16 cellular contexts compared by ENCODE assay signal in the genomic region with DNA sequence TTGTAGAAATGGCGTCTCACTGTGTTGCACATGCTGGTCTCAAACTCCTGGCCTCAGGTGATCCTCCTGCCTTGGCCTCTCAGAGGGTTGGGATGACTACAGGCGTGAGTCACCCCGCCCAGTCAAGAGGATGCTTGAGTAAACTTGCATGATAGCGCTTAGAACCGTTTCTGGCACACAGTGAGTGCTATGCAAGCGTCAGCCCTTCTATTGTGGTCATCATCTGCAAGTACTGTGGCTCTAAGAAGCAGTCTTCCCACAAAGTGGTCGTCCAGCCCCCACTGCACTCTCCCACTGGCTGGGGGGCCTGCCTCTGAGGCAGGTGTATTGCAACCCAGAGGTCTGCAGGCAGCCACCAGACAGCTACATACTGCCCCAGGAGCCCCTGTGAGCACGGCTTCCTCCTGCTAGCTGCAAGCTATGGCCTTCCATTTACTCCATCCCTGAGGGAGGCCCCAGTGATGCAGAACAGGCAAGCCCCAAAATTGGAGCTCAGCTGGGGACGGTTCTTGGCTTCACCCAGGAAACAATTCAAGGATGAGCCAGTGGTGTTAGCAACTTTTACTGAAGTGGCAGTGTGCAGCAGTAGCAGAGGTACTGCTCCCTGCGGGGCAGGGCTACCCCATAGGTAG.
DNase-seq lines count a peak whose midpoint lies in the region; FAIRE-seq and TF ChIP-seq lines count a peak whose summit lies in the region.
"Had no signal": no experiment of that assay in that cellular context is flagged by ENCODE, and none has a peak within 500 bp of the region (broad histone marks: within the 10 kb centered on the region; RNA-seq: fewer than 3 reads in every experiment).

No MANE protein-coding gene starts in this region.

- H2AK5ac ChIP-seq in H1 (ENCODE audit: low read depth, low read length) = peak overlapping the region; percentile 98
- peak overlapping the region; percentile 18 for H2AK5ac ChIP-seq in trophoblast cell (ENCODE audit: low read length)

- peak overlapping the region; percentile 98; the same call in 1 of the 2 replicates for H2BK5ac ChIP-seq in H1 (ENCODE audit: low read depth, low read length)
- no peak overlapping the region for H2BK5ac ChIP-seq in trophoblast cell (ENCODE audit: low read depth, low read length, poor library complexity)

- no peaks in the 10 kb centered on the region for H3K4me1 ChIP-seq in breast epithelium
- H3K4me1 ChIP-seq in H1 (replicated peaks in 1 of 4; ENCODE audit: control insufficient read depth in 3 of 4, insufficient read depth in 4 of 4, low read length in 3 of 4) = peaks cover 3 to 26% (median 15%) of the 10 kb centered on the region in 4 experiments
- peaks cover 14 to 18% of the 10 kb centered on the region in 2 experiments for H3K4me1 ChIP-seq in trophoblast cell (ENCODE audit: control insufficient read depth in 1 of 2, insufficient read depth in 2 of 2, low read length in 2 of 2)
- H3K4me1 ChIP-seq in tibial nerve = no peaks in the 10 kb centered on the region
- H3K4me1 ChIP-seq: lower lobe of right lung, right atrium auricular region, tibial artery had no signal

- TF ChIP-seq CTCF in MCF 10A (IDR thresholded peaks at IDR 0.05; ENCODE audit: unreplicated experiment) = no peak
- TF ChIP-seq CTCF in breast epithelium (IDR thresholded peaks at IDR 0.05) = no peak
- no peak for TF ChIP-seq CTCF in H1 (IDR thresholded peaks at IDR 0.05; ENCODE audit: control extremely low read depth in 1 of 3, insufficient read depth in 1 of 3, low read depth in 1 of 3, low read length in 3 of 3)
- TF ChIP-seq CTCF in tibial nerve (IDR thresholded peaks at IDR 0.05) = no peak

- peak; percentile 39 for DNase-seq in MCF 10A (ENCODE audit: unreplicated experiment)
- no peak for DNase-seq in breast epithelium (ENCODE audit: low spot score in 2 of 2)
- DNase-seq in MV-4-11 (lab: John Stamatoyannopoulos, UW) = peak; percentile 61
- DNase-seq in H1 (ENCODE audit: low read depth in 1 of 2, low spot score in 2 of 2) = no peak
- DNase-seq in trophoblast cell = peak; percentile 91 to 93
- no peak for DNase-seq in NCI-H1694 (lab: John Stamatoyannopoulos, UW)
- DNase-seq in NCI-H1105 treated with DMSO at 0.1 percent for 48 hours (lab: John Stamatoyannopoulos, UW) = no peak
- no peak for DNase-seq in tibial nerve (ENCODE audit: low spot score in 2 of 2)
- DNase-seq: activated naive CD4-positive, alpha-beta T cell; dorsolateral prefrontal cortex; lower lobe of right lung; stimulated activated CD4-positive, alpha-beta T cell treated with anti-CD3 and anti-CD28 coated beads, Interleukin-2, amount 100 ng/mL, for 24 hours; stimulated activated CD8-positive, alpha-beta memory T cell treated with anti-CD3 and anti-CD28 coated beads, Interleukin-4, amount 100 ng/mL, for 48 hours; tibial artery had no signal

- CTCF ChIA-PET in MCF 10A (lab: Yijun Ruan, JAX) (interaction anchor here (0.5 to 0.7 kb wide), 2 partner anchors 18 to 621 kb away, joined by 3 read pairs; no protein-coding TSS in a partner anchor), H1 (lab: Charles Lee; ENCODE audit: partially characterized antibody) (interaction anchor here (0.6 to 6.9 kb wide), 8 partner anchors 14 to 188 kb away, joined by 3 to 75 read pairs (median 3); no protein-coding TSS in a partner anchor)

- peak overlapping the region; percentile 93 for H2BK15ac ChIP-seq in H1 (ENCODE audit: low read length)

- H3K23me2 ChIP-seq in H1 (ENCODE audit: low read depth, low read length) = no peaks in the 10 kb centered on the region

- no peak overlapping the region for H4K5ac ChIP-seq in H1 (ENCODE audit: insufficient read length, low read depth, low read length)

- H3K23ac ChIP-seq in H1 (ENCODE audit: insufficient read length) (no peak overlapping the region), trophoblast cell (ENCODE audit: low read length) (no peak overlapping the region)

- H3K14ac ChIP-seq in H1 (ENCODE audit: insufficient read length) (no peak overlapping the region), trophoblast cell (ENCODE audit: low read length) (peak overlapping the region; percentile 14)

- no peak for TF ChIP-seq POLR2A in breast epithelium (IDR thresholded peaks at IDR 0.05)
- TF ChIP-seq POLR2A in H1 (IDR thresholded peaks at IDR 0.05; ENCODE audit: control extremely low read depth in 1 of 2, low read depth in 2 of 2, low read length in 2 of 2) = no peak
- no peak for TF ChIP-seq POLR2A in tibial nerve (IDR thresholded peaks at IDR 0.05)

- no peaks in the 10 kb centered on the region for H3K9me3 Mint-ChIP-seq in MCF 10A (ENCODE audit: unreplicated experiment)

- H3K79me1 ChIP-seq in H1 (ENCODE audit: low read depth, low read length) = no peaks in the 10 kb centered on the region
- peaks cover 12% of the 10 kb centered on the region for H3K79me1 ChIP-seq in trophoblast cell (ENCODE audit: low read length)

- H3K4me3 ChIP-seq in breast epithelium (no peak overlapping the region), H1 (ENCODE audit: extremely low read depth in 1 of 4, insufficient read depth in 2 of 4, low read depth in 3 of 4, low read length in 4 of 4) (no peak overlapping the region), trophoblast cell (ENCODE audit: low read depth, low read length) (no peak overlapping the region), tibial nerve (no peak overlapping the region)
- H3K4me3 ChIP-seq: dorsolateral prefrontal cortex, lower lobe of right lung, right atrium auricular region, tibial artery had no signal

- POLR2A ChIA-PET in MCF 10A (lab: Yijun Ruan, JAX) (no interaction called here), H1 (lab: Charles Lee; ENCODE audit: partially characterized antibody) (interaction anchor here (1.4 kb wide), 1 partner anchor 9 kb away, joined by 3 read pairs; no protein-coding TSS in a partner anchor)

- no peaks in the 10 kb centered on the region for H3K9me3 ChIP-seq in breast epithelium
- H3K9me3 ChIP-seq in H1 (ENCODE audit: insufficient read depth in 2 of 2, low read depth in 1 of 2, low read length in 1 of 2) = no peaks in the 10 kb centered on the region
- H3K9me3 ChIP-seq in trophoblast cell (ENCODE audit: insufficient read depth, low read depth, low read length) = no peaks in the 10 kb centered on the region
- H3K9me3 ChIP-seq in tibial nerve = no peaks in the 10 kb centered on the region
- H3K9me3 ChIP-seq: right atrium auricular region had no signal

- H3K27ac ChIP-seq in breast epithelium (no peak overlapping the region), H1 (ENCODE audit: low read depth, low read length) (no peak overlapping the region), trophoblast cell (ENCODE audit: low read depth, low read length) (peak overlapping the region; percentile 63), tibial nerve (no peak overlapping the region)
- H3K27ac ChIP-seq: dorsolateral prefrontal cortex, lower lobe of right lung, right atrium auricular region, tibial artery, VCaP had no signal

- no peak overlapping the region for H3K4ac ChIP-seq in H1 (replicated peaks; ENCODE audit: insufficient read length, low read depth, low read length)
- no peak overlapping the region for H3K4ac ChIP-seq in trophoblast cell (ENCODE audit: low read depth, low read length)

- no peak overlapping the region for H4K8ac ChIP-seq in H1 (ENCODE audit: extremely low read depth, insufficient read depth, low read length)
- H4K8ac ChIP-seq in trophoblast cell (ENCODE audit: low read depth, low read length) = peak overlapping the region; percentile 51

- no peaks in the 10 kb centered on the region for H3K79me2 ChIP-seq in H1 (ENCODE audit: control insufficient read depth in 1 of 2, insufficient read depth in 2 of 2, low read length in 2 of 2)
- no peaks in the 10 kb centered on the region for H3K79me2 ChIP-seq in trophoblast cell (ENCODE audit: control insufficient read depth, insufficient read depth, low read length, poor library complexity)

- H3K18ac ChIP-seq in H1 (ENCODE audit: extremely low read depth, low read length) (peak overlapping the region; percentile 20), trophoblast cell (ENCODE audit: low read length) (no peak overlapping the region)

- peak overlapping the region; percentile 98 for H4K91ac ChIP-seq in H1 (replicated peaks; ENCODE audit: insufficient read length, low read length)
- H4K91ac ChIP-seq in trophoblast cell (ENCODE audit: low read depth, low read length) = peak overlapping the region; percentile 43

- no peaks in the 10 kb centered on the region for H3K36me3 Mint-ChIP-seq in MCF 10A (ENCODE audit: insufficient read depth, unreplicated experiment)

- peak overlapping the region; percentile 96 for H2BK120ac ChIP-seq in H1 (replicated peaks; ENCODE audit: low read depth, low read length)
- peak overlapping the region; percentile 21 for H2BK120ac ChIP-seq in trophoblast cell (ENCODE audit: insufficient read depth, low read length, poor library complexity)

- peak overlapping the region; percentile 98 for H2BK12ac ChIP-seq in H1 (ENCODE audit: low read depth, low read length)
- H2BK12ac ChIP-seq in trophoblast cell (ENCODE audit: low read length) = peak overlapping the region; percentile 56

- WGBS in H1 (ENCODE audit: extremely low coverage in 1 of 2, insufficient coverage in 1 of 2, insufficient read length in 1 of 2, insufficient replicate concordance in 2 of 2, low coverage in 1 of 2, low lambda C conversion rate in 2 of 2, missing lambda C conversion rate in 1 of 2), 2 experiments = 82% methylated on average over 10 of the region's 10 CpGs; no CpG with 5 or more reads in 1 of the 2 experiments
- WGBS in trophoblast cell (ENCODE audit: extremely low coverage, insufficient coverage, insufficient read length) = no CpG with 5 or more reads among the region's 10 CpGs
- WGBS in tibial nerve, 2 donors = 75 to 77% methylated on average over 10 of the region's 10 CpGs

- no peak for TF ChIP-seq RAD21 in H1 (IDR thresholded peaks at IDR 0.05 in 1 of 2, conservative IDR thresholded peaks at IDR 0.05 in 1 of 2; ENCODE audit: low read depth in 2 of 2, low read length in 2 of 2)

- peak overlapping the region; percentile 74 for H2BK20ac ChIP-seq in H1 (ENCODE audit: low read length)

- BruUV-seq in MCF 10A (replicated peaks; lab: Mats Ljungman, UMichigan) = no TSS peak

- H3K4me3 Mint-ChIP-seq in MCF 10A (ENCODE audit: unreplicated experiment) = no peak overlapping the region

- H3K56ac ChIP-seq in H1 (replicated peaks; ENCODE audit: insufficient read length, low read depth, low read length) = no peak overlapping the region

- H3K36me3 ChIP-seq in breast epithelium (no peaks in the 10 kb centered on the region), H1 (ENCODE audit: control insufficient read depth in 2 of 4, insufficient read depth in 4 of 4, low read length in 3 of 4) (no peaks in the 10 kb centered on the region), trophoblast cell (ENCODE audit: control insufficient read depth in 1 of 2, insufficient read depth in 2 of 2, low read length in 2 of 2) (no peaks in the 10 kb centered on the region), tibial nerve (no peaks in the 10 kb centered on the region)
- H3K36me3 ChIP-seq: lower lobe of right lung, right atrium auricular region, tibial artery had no signal

- H3K4me1 Mint-ChIP-seq in MCF 10A (ENCODE audit: insufficient read depth, unreplicated experiment) = no peaks in the 10 kb centered on the region

- H2AFZ ChIP-seq in H1 (ENCODE audit: low read length) = no peak overlapping the region
- H2AFZ ChIP-seq in trophoblast cell (ENCODE audit: insufficient read depth, low read length, poor library complexity) = no peak overlapping the region

- TF ChIP-seq EP300 in H1 (IDR thresholded peaks at IDR 0.05; ENCODE audit: borderline replicate concordance in 1 of 2, low read depth in 2 of 2, low read length in 2 of 2) (no peak), tibial nerve (IDR thresholded peaks at IDR 0.05) (no peak)

- intact Hi-C loops in MCF 10A (cut with micrococcal nuclease) = no loop called here
- intact Hi-C loops in breast epithelium (cut with DNase I; ENCODE audit: low total_unique reads) = no loop called here

- H3K27me3 ChIP-seq in breast epithelium (peaks cover 0 to 12% of the 10 kb centered on the region in 2 donors), H1 (replicated peaks in 1 of 4; ENCODE audit: control insufficient read depth in 3 of 4, extremely low read depth in 1 of 4, insufficient read depth in 3 of 4, low read length in 3 of 4) (no peaks in the 10 kb centered on the region; a peak in 1 of 7 replicates), trophoblast cell (ENCODE audit: insufficient read depth, low read length) (no peaks in the 10 kb centered on the region), tibial nerve (no peaks in the 10 kb centered on the region)
- H3K27me3 ChIP-seq: right atrium auricular region had no signal

- no peak for FAIRE-seq in H1 (lab: Jason Lieb, UNC)

- no peak overlapping the region for H3K4me2 ChIP-seq in H1 (ENCODE audit: insufficient read depth in 1 of 2, low read depth in 2 of 2, low read length in 2 of 2)
- H3K4me2 ChIP-seq in trophoblast cell (ENCODE audit: low read length) = no peak overlapping the region

- no peaks in the 10 kb centered on the region for H4K20me1 ChIP-seq in H1 (replicated peaks in 1 of 2; ENCODE audit: control insufficient read depth in 1 of 2, insufficient read depth in 2 of 2, low read length in 2 of 2)

- no peak overlapping the region for H4K12ac ChIP-seq in trophoblast cell (ENCODE audit: low read depth, low read length)

- no peak overlapping the region for H3K27ac Mint-ChIP-seq in MCF 10A (ENCODE audit: low read depth, unreplicated experiment)

- H3K9ac ChIP-seq in H1 (replicated peaks in 1 of 4; ENCODE audit: extremely low read depth in 1 of 4, low read depth in 3 of 4, low read length in 3 of 4) (no peak overlapping the region), trophoblast cell (ENCODE audit: low read length) (no peak overlapping the region)

- no peaks in the 10 kb centered on the region for H3K27me3 Mint-ChIP-seq in MCF 10A (ENCODE audit: insufficient read depth, unreplicated experiment)

Comparison
In these comparisons a context has a peak if more than half of its experiments do, and no peak if none do; other contexts are left out.
1. DNase-seq: peak in MCF 10A (single experiment), MV-4-11 (single experiment) and trophoblast cell (2 of 2); none in breast epithelium (0 of 2), H1 (0 of 2), NCI-H1694 (single experiment), NCI-H1105 treated with DMSO at 0.1 percent for 48 hours (single experiment) and tibial nerve (0 of 2).